Comparison of ENCODE assay signal across 24 cellular contexts in the genomic region with DNA sequence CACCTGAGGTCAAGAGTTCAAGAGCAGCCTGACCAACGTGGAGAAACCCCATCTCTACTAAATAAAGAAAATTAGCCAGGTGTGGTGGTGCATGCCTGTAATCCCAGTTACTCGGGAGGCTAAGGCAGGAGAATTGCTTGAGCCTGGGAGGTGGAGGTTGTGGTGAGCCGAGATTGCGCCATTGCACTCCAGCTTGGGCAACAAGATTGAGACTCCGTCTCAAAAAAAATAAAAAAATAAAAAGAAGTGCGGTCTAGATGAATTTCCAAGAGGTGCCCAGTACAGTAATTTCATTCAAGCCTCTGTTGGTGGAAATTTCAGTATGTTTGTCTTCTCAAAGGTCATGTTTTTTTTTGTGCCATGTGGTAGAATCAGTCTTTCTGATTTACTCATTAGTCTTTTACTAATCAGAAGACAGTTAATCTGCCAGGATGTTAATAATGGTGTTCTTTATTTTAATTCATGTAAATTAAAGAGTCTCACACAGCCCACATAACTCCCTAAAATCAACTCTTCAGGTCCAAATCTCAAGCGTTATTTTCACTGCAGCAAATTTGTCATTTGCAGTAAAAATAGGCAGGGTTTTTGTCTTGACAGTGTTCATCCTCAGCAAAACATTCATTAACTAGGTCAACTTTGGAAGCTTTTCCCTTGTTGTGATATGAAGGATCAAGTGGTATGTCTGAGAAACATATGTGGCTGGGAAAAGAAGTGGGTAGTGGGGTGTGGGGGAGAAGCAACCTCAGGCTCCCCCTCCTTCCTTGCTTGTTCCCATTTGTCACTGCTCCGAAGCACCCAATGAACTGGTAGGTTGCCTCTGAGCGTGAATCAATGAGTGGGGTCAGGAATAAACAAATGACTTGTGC.
"Had no signal": no experiment of that assay in that cellular context is flagged by ENCODE, and none has a peak within 500 bp of the region (broad histone marks: within the 10 kb centered on the region; RNA-seq: fewer than 3 reads in every experiment).

No MANE protein-coding gene starts in this region.

- FAIRE-seq: keratinocyte, pancreas, urothelium cell line had no signal

- H3K4me1 ChIP-seq: pancreas had no signal

- H3K27ac ChIP-seq: adrenal gland, gastroesophageal sphincter, pancreas, psoas muscle, thoracic aorta had no signal

- H3K27me3 ChIP-seq: adrenal gland, gastroesophageal sphincter, pancreas had no signal

- H3K4me3 ChIP-seq: adrenal gland, gastroesophageal sphincter, pancreas, psoas muscle, thoracic aorta had no signal

- H3K9me3 ChIP-seq: adrenal gland, gastroesophageal sphincter, pancreas, psoas muscle, thoracic aorta had no signal

- ATAC-seq: gastroesophageal sphincter; left cardiac atrium; naive thymus-derived CD4-positive, alpha-beta T cell; pancreas; psoas muscle; right cardiac atrium; stimulated activated naive CD8-positive, alpha-beta T cell treated with anti-CD3 and anti-CD28 coated beads, Interleukin-15, Interleukin-2, amounts not matched to agents 100 U/mL and 50 U/mL, for 24 hours; T-helper 17 cell had no signal

- DNase-seq: activated CD4-positive, alpha-beta T cell treated with anti-CD3 and anti-CD28 coated beads for 1 hour; activated CD4-positive, alpha-beta T cell treated with anti-CD3 and anti-CD28 coated beads, Interleukin-2, amount 50 U/mL, for 1 hour; activated CD8-positive, alpha-beta memory T cell treated with anti-CD3 and anti-CD28 coated beads for 24 hours; activated effector memory CD4-positive, alpha-beta T cell treated with anti-CD3 and anti-CD28 coated beads, Interleukin-2, amount 50 U/mL, for 16 hours; activated naive CD4-positive, alpha-beta T cell treated with anti-CD3 and anti-CD28 coated beads for 36 hours; activated naive CD8-positive, alpha-beta T cell treated with anti-CD3 and anti-CD28 coated beads for 36 hours; adrenal gland; central memory CD4-positive, alpha-beta T cell; hippocampal formation; left cardiac atrium; naive thymus-derived CD4-positive, alpha-beta T cell; pancreas; psoas muscle; right cardiac atrium; stimulated activated CD4-positive, alpha-beta T cell treated with anti-CD3 and anti-CD28 coated beads, Interleukin-12 subunit alpha, Interleukin-12 subunit beta, amount 100 ng/mL, for 4 hours; stimulated activated CD4-positive, alpha-beta T cell treated with anti-CD3 and anti-CD28 coated beads, Interleukin-4, amount 100 ng/mL, for 1 hour; stimulated activated naive CD8-positive, alpha-beta T cell treated with anti-CD3 and anti-CD28 coated beads, Interleukin-15, Interleukin-2, amounts not matched to agents 100 U/mL and 50 U/mL, for 24 hours; T-helper 17 cell; T1000; trophoblast cell had no signal
